In the genomic region with DNA sequence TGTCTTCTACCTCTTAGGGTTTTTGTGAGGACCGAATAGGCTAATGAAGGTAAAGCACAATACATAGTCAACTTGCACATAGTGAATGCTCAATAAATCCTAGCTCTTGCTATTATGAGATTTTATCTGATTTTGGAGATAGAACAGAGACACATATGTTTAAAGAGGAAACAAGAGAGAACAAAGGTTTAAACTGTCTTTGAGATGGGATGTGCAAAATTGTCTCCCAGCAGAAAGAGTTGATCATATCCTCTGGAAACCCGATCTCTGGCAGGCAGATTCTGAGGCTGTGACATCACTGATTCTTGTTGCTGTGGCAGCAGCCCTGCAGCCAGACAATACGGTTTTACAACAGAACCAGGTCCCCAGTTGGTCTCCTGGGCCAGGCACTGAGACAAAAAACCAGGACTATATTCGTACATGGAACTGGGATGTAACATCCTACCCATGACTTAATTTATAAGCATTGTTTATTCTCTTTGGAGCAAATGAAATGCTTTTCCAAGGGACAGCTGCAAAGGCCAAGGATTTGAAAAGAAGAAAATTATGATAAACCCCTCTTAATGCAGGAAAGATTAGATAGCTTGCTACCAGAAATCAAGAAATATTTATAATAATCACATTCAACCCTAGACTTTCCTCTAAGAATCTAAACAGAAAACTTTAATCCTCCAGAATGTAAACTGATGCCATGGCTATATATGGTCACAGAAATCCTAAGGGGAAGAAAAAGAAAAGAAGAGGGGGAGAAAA, we compare ENCODE assay signal across 9 cellular contexts.
DNase-seq lines count a peak whose midpoint lies in the region; ATAC-seq lines count a peak whose summit lies in the region.
"Had no signal": no experiment of that assay in that cellular context is flagged by ENCODE, and none has a peak within 500 bp of the region (broad histone marks: within the 10 kb centered on the region; RNA-seq: fewer than 3 reads in every experiment).

No MANE protein-coding gene starts in this region.

- intact Hi-C loops in right cardiac atrium (cut with DNase I), result no loop called here

- POLR2A ChIA-PET in activated CD4-positive, alpha-beta T cell treated with anti-CD3 and anti-CD28 coated beads, Interleukin-2, amount 10 ng/mL, durations not matched to agents 7 days and 5 days (lab: Charles Lee), result no interaction called here
- POLR2A ChIA-PET in activated CD4-positive, alpha-beta memory T cell treated with anti-CD3 and anti-CD28 coated beads, Interleukin-2, amount 10 ng/mL, durations not matched to agents 7 days and 5 days (lab: Charles Lee), result no interaction called here

- DNase-seq in HT1080 (ENCODE audit: low read depth) (peak; percentile 78), adipocyte (ENCODE audit: low read depth) (peak; percentile 88), right cardiac atrium (peak; percentile 26 to 71 (median 67)), smooth muscle cell of the brain vasculature (ENCODE audit: low read depth, low spot score) (peak; percentile 60), SHP77 (lab: John Stamatoyannopoulos, UW) (no peak)
- DNase-seq in activated CD4-positive, alpha-beta T cell treated with anti-CD3 and anti-CD28 coated beads, Interleukin-2, amount 10 ng/mL, durations not matched to agents 7 days and 5 days, result no peak
- no peak for DNase-seq in activated CD4-positive, alpha-beta memory T cell treated with anti-CD3 and anti-CD28 coated beads, Interleukin-2, amount 10 ng/mL, durations not matched to agents 7 days and 5 days
- DNase-seq: lower lobe of right lung, NCI-H2081 treated with DMSO at 0.1 percent for 48 hours had no signal

- CTCF ChIA-PET in activated CD4-positive, alpha-beta T cell treated with anti-CD3 and anti-CD28 coated beads, Interleukin-2, amount 10 ng/mL, durations not matched to agents 7 days and 5 days (lab: Charles Lee), result no interaction called here
- CTCF ChIA-PET in activated CD4-positive, alpha-beta memory T cell treated with anti-CD3 and anti-CD28 coated beads, Interleukin-2, amount 10 ng/mL, durations not matched to agents 7 days and 5 days (lab: Charles Lee), result no interaction called here

- no peaks in the 10 kb centered on the region for H3K9me3 Mint-ChIP-seq in activated CD4-positive, alpha-beta T cell treated with anti-CD3 and anti-CD28 coated beads, Interleukin-2, amount 10 ng/mL, durations not matched to agents 7 days and 5 days
- H3K9me3 Mint-ChIP-seq in activated CD4-positive, alpha-beta memory T cell treated with anti-CD3 and anti-CD28 coated beads, Interleukin-2, amount 10 ng/mL, durations not matched to agents 7 days and 5 days, result peaks cover 3% of the 10 kb centered on the region

- H3K27me3 ChIP-seq in adipocyte (replicated peaks; ENCODE audit: control insufficient read depth, insufficient read depth, low read length) (no peaks in the 10 kb centered on the region), right cardiac atrium (ENCODE audit: control insufficient read depth, insufficient read depth) (no peaks in the 10 kb centered on the region)

- peak overlapping the region; percentile 55 for H3K9ac ChIP-seq in adipocyte (ENCODE audit: low read length)

- no peaks in the 10 kb centered on the region for H3K4me1 Mint-ChIP-seq in activated CD4-positive, alpha-beta T cell treated with anti-CD3 and anti-CD28 coated beads, Interleukin-2, amount 10 ng/mL, durations not matched to agents 7 days and 5 days
- H3K4me1 Mint-ChIP-seq in activated CD4-positive, alpha-beta memory T cell treated with anti-CD3 and anti-CD28 coated beads, Interleukin-2, amount 10 ng/mL, durations not matched to agents 7 days and 5 days, result no peaks in the 10 kb centered on the region

- H3K9me3 ChIP-seq in adipocyte (ENCODE audit: control insufficient read depth, low read length), result no peaks in the 10 kb centered on the region
- no peaks in the 10 kb centered on the region for H3K9me3 ChIP-seq in right cardiac atrium (ENCODE audit: control insufficient read depth, low read length)
- H3K9me3 ChIP-seq: lower lobe of right lung had no signal

- 24% methylated on average over 4 of the region's 4 CpGs for WGBS in right cardiac atrium

- no peak overlapping the region for H3K27ac Mint-ChIP-seq in activated CD4-positive, alpha-beta T cell treated with anti-CD3 and anti-CD28 coated beads, Interleukin-2, amount 10 ng/mL, durations not matched to agents 7 days and 5 days
- H3K27ac Mint-ChIP-seq in activated CD4-positive, alpha-beta memory T cell treated with anti-CD3 and anti-CD28 coated beads, Interleukin-2, amount 10 ng/mL, durations not matched to agents 7 days and 5 days, result no peak overlapping the region

- H3K27ac ChIP-seq in right cardiac atrium (ENCODE audit: low read length), result peak overlapping the region; percentile 52
- H3K27ac ChIP-seq: lower lobe of right lung had no signal

- no peaks in the 10 kb centered on the region for H3K27me3 Mint-ChIP-seq in activated CD4-positive, alpha-beta T cell treated with anti-CD3 and anti-CD28 coated beads, Interleukin-2, amount 10 ng/mL, durations not matched to agents 7 days and 5 days
- H3K27me3 Mint-ChIP-seq in activated CD4-positive, alpha-beta memory T cell treated with anti-CD3 and anti-CD28 coated beads, Interleukin-2, amount 10 ng/mL, durations not matched to agents 7 days and 5 days, result no peaks in the 10 kb centered on the region

- no peak overlapping the region for H3K4me3 Mint-ChIP-seq in activated CD4-positive, alpha-beta T cell treated with anti-CD3 and anti-CD28 coated beads, Interleukin-2, amount 10 ng/mL, durations not matched to agents 7 days and 5 days
- no peak overlapping the region for H3K4me3 Mint-ChIP-seq in activated CD4-positive, alpha-beta memory T cell treated with anti-CD3 and anti-CD28 coated beads, Interleukin-2, amount 10 ng/mL, durations not matched to agents 7 days and 5 days

- no peaks in the 10 kb centered on the region for H3K36me3 Mint-ChIP-seq in activated CD4-positive, alpha-beta T cell treated with anti-CD3 and anti-CD28 coated beads, Interleukin-2, amount 10 ng/mL, durations not matched to agents 7 days and 5 days (ENCODE audit: low read depth)
- H3K36me3 Mint-ChIP-seq in activated CD4-positive, alpha-beta memory T cell treated with anti-CD3 and anti-CD28 coated beads, Interleukin-2, amount 10 ng/mL, durations not matched to agents 7 days and 5 days (ENCODE audit: low read depth), result no peaks in the 10 kb centered on the region

- peaks cover 34% of the 10 kb centered on the region for H3K4me1 ChIP-seq in adipocyte (ENCODE audit: control insufficient read depth, insufficient read depth, low read length)
- H3K4me1 ChIP-seq in right cardiac atrium (ENCODE audit: control insufficient read depth, insufficient read depth, low read length), result peaks cover 3% of the 10 kb centered on the region
- H3K4me1 ChIP-seq: lower lobe of right lung had no signal

- peak; percentile 81 to 83 for ATAC-seq in right cardiac atrium

- H3K4me3 ChIP-seq in adipocyte (ENCODE audit: low read length) (peak overlapping the region; percentile 47), right cardiac atrium (ENCODE audit: low read length) (no peak overlapping the region)
- H3K4me3 ChIP-seq: lower lobe of right lung had no signal

- no peaks in the 10 kb centered on the region for H3K36me3 ChIP-seq in adipocyte (ENCODE audit: control insufficient read depth, insufficient read depth, low read length, severe bottlenecking)
- H3K36me3 ChIP-seq: lower lobe of right lung had no signal

Comparison
In these comparisons a context has a peak if more than half of its experiments do, and no peak if none do; other contexts are left out.
1. DNase-seq: peak in HT1080 (single experiment), adipocyte (single experiment), right cardiac atrium (3 of 3) and smooth muscle cell of the brain vasculature (single experiment); none in activated CD4-positive, alpha-beta T cell treated with anti-CD3 and anti-CD28 coated beads, Interleukin-2, amount 10 ng/mL, durations not matched to agents 7 days and 5 days (single experiment), SHP77 (0 of 2) and activated CD4-positive, alpha-beta memory T cell treated with anti-CD3 and anti-CD28 coated beads, Interleukin-2, amount 10 ng/mL, durations not matched to agents 7 days and 5 days (single experiment).